ENCODE assay signal across 15 cellular contexts in genomic region chr12:103978384-103978982, GRCh38.
"Had no signal": no experiment of that assay in that cellular context is flagged by ENCODE, and none has a peak within 500 bp of the region (broad histone marks: within the 10 kb centered on the region; RNA-seq: fewer than 3 reads in every experiment).

No MANE protein-coding gene starts in this region.

- ATAC-seq: heart right ventricle, pancreas had no signal

- H3K27ac Mint-ChIP-seq: activated CD4-positive, alpha-beta memory T cell treated with anti-CD3 and anti-CD28 coated beads, Interleukin-2, amount 10 ng/mL, durations not matched to agents 7 days and 5 days had no signal

- H3K4me3 ChIP-seq: cardiac muscle cell, heart right ventricle, left ventricle myocardium inferior, pancreas, uterus had no signal

- H3K27ac ChIP-seq: cardiac muscle cell, heart right ventricle, left ventricle myocardium inferior, pancreas, uterus had no signal

- FAIRE-seq: frontal cortex, keratinocyte, pancreas had no signal

- H3K4me3 Mint-ChIP-seq: activated CD4-positive, alpha-beta memory T cell treated with anti-CD3 and anti-CD28 coated beads, Interleukin-2, amount 10 ng/mL, durations not matched to agents 7 days and 5 days had no signal

- H3K9me3 Mint-ChIP-seq: activated CD4-positive, alpha-beta memory T cell treated with anti-CD3 and anti-CD28 coated beads, Interleukin-2, amount 10 ng/mL, durations not matched to agents 7 days and 5 days had no signal

- H3K27me3 Mint-ChIP-seq: activated CD4-positive, alpha-beta memory T cell treated with anti-CD3 and anti-CD28 coated beads, Interleukin-2, amount 10 ng/mL, durations not matched to agents 7 days and 5 days had no signal

- H3K27me3 ChIP-seq: cardiac muscle cell, heart right ventricle, pancreas, uterus had no signal

- H3K4me1 ChIP-seq: pancreas, uterus had no signal

- H3K9me3 ChIP-seq: heart right ventricle, left ventricle myocardium inferior, pancreas, uterus had no signal

- H3K36me3 ChIP-seq: uterus had no signal

- DNase-seq: activated CD4-positive, alpha-beta memory T cell treated with anti-CD3 and anti-CD28 coated beads, Interleukin-2, amount 10 ng/mL, durations not matched to agents 7 days and 5 days; activated effector memory CD4-positive, alpha-beta T cell treated with Interleukin-2 at 50 U/mL for 16 hours; cortex of kidney; effector CD8-positive, alpha-beta T cell; heart right ventricle; left ventricle myocardium inferior; mesenchymal stem cell; pancreas; stimulated activated CD4-positive, alpha-beta T cell treated with anti-CD3 and anti-CD28 coated beads, Interleukin-15, amount 100 ng/mL, for 24 hours; stimulated activated CD4-positive, alpha-beta T cell treated with anti-CD3 and anti-CD28 coated beads, Interleukin-4, amount 100 ng/mL, for 24 hours; T-helper 9 cell; uterus had no signal
